In the genomic region with DNA sequence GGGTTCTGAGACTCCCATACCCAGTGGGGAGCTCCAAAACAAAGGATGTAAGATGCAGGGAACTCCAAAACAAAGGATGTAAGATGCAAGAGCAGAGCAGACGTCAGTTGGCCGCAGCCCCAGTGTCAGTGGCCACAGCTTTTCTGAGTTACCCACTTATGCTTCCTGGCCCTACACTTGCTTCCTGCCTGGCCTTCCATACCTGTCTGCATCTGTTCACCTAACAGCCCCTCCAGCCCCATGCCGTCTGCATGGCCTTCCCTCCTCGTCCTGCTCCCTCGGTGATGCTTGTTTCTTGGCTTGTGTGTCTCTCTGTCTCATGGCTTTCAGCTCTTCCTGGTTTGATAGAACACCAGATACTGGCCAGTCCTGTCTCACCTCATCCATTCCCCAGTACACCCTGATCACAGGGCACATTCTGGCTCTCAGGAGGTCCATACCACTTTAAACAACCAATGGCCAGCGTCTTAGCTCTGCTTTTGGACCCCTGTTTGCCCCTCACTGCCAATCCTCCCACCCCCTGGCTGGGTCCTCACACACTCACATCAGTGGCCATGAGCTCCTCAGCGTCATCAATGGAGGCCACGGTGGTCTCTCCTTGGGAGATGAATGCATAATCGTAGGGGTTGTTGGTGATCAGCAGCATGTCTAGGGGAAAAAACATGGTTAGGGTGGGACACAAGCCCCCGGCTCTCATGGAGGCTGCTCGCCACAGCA, we compare ENCODE assay signal across 20 cellular contexts. TPM values are rescaled to one million over a fixed set of nuclear protein-coding genes. Genes with fewer than 3 reads are reported as not detected.
"Had no signal": no experiment of that assay in that cellular context is flagged by ENCODE, and none has a peak within 500 bp of the region (broad histone marks: within the 10 kb centered on the region; RNA-seq: fewer than 3 reads in every experiment).

No MANE protein-coding gene starts in this region.

- H3K4me3 Mint-ChIP-seq: activated CD4-positive, alpha-beta T cell treated with anti-CD3 and anti-CD28 coated beads, Interleukin-2, amount 10 ng/mL, durations not matched to agents 7 days and 5 days; activated naive CD4-positive, alpha-beta T cell treated with anti-CD3 and anti-CD28 coated beads, Interleukin-2, amount 10 ng/mL, durations not matched to agents 7 days and 5 days; naive thymus-derived CD4-positive, alpha-beta T cell; T-helper 2 cell treated with Interferon-gamma antibody and Interleukin-4, amounts not matched to agents 5 μg/mL and 100 μg/mL, for 36 hours had no signal

- H3K4me1 Mint-ChIP-seq: naive thymus-derived CD4-positive, alpha-beta T cell had no signal

- H3K27ac ChIP-seq: esophagus muscularis mucosa, thoracic aorta had no signal

- H3K27me3 Mint-ChIP-seq: activated CD4-positive, alpha-beta T cell treated with anti-CD3 and anti-CD28 coated beads, Interleukin-2, amount 10 ng/mL, durations not matched to agents 7 days and 5 days had no signal

- H3K36me3 ChIP-seq: esophagus muscularis mucosa, thoracic aorta had no signal

- H3K27me3 ChIP-seq: esophagus muscularis mucosa had no signal

- H3K9me3 ChIP-seq: esophagus muscularis mucosa, thoracic aorta had no signal

- H3K36me3 Mint-ChIP-seq: activated naive CD4-positive, alpha-beta T cell treated with anti-CD3 and anti-CD28 coated beads, Interleukin-2, amount 10 ng/mL, durations not matched to agents 7 days and 5 days; naive thymus-derived CD4-positive, alpha-beta T cell had no signal

- H3K4me1 ChIP-seq: esophagus muscularis mucosa had no signal

- DNase-seq: activated CD4-positive, alpha-beta T cell treated with anti-CD3 and anti-CD28 coated beads, Interleukin-2, amount 10 ng/mL, durations not matched to agents 7 days and 5 days; activated CD4-positive, CD25-positive, alpha-beta regulatory T cell; activated CD8-positive, alpha-beta memory T cell treated with anti-CD3 and anti-CD28 coated beads for 24 hours; activated naive CD4-positive, alpha-beta T cell treated with anti-CD3 and anti-CD28 coated beads, Interleukin-2, amount 10 ng/mL, durations not matched to agents 7 days and 5 days; activated T-cell treated with anti-CD3 and anti-CD28 coated beads for 4 hours; effector CD4-positive, alpha-beta T cell; naive thymus-derived CD4-positive, alpha-beta T cell; stimulated activated CD4-positive, alpha-beta T cell treated with anti-CD3 and anti-CD28 coated beads, Interleukin-4, amount 100 ng/mL, for 4 hours; stimulated activated CD8-positive, alpha-beta memory T cell treated with anti-CD3 and anti-CD28 coated beads, Interleukin-4, amount 100 ng/mL, for 48 hours; stimulated activated naive CD4-positive, alpha-beta T cell treated with Interleukin-2 at 50 U/mL for 16 hours had no signal

- H3K27ac Mint-ChIP-seq: activated CD4-positive, alpha-beta T cell treated with anti-CD3 and anti-CD28 coated beads, Interleukin-2, amount 10 ng/mL, durations not matched to agents 7 days and 5 days; activated naive CD4-positive, alpha-beta T cell treated with anti-CD3 and anti-CD28 coated beads, Interleukin-2, amount 10 ng/mL, durations not matched to agents 7 days and 5 days; naive thymus-derived CD4-positive, alpha-beta T cell; T-helper 2 cell treated with Interferon-gamma antibody and Interleukin-4, amounts not matched to agents 5 μg/mL and 100 μg/mL, for 36 hours had no signal

- H3K4me3 ChIP-seq: esophagus muscularis mucosa, lung, thoracic aorta had no signal

- H3K9me3 Mint-ChIP-seq: activated CD4-positive, alpha-beta T cell treated with anti-CD3 and anti-CD28 coated beads, Interleukin-2, amount 10 ng/mL, durations not matched to agents 7 days and 5 days; activated naive CD4-positive, alpha-beta T cell treated with anti-CD3 and anti-CD28 coated beads, Interleukin-2, amount 10 ng/mL, durations not matched to agents 7 days and 5 days; T-helper 2 cell treated with Interferon-gamma antibody and Interleukin-4, amounts not matched to agents 5 μg/mL and 100 μg/mL, for 36 hours had no signal

RNA-seq across cellular contexts. Expression of a gene that starts 5.3 kb away (rescaled TPM):
- total RNA-seq: astrocyte; glomerular endothelial cell; mononuclear cell; naive thymus-derived CD4-positive, alpha-beta T cell; pulmonary artery endothelial cell had no signal
- polyA plus RNA-seq: naive thymus-derived CD4-positive, alpha-beta T cell; urinary bladder had no signal

RNA-seq across cellular contexts. Expression of a gene that starts 22.1 kb away (rescaled TPM):
- total RNA-seq: astrocyte, glomerular endothelial cell, mononuclear cell, occipital lobe, pulmonary artery endothelial cell, thoracic aorta had no signal
- polyA plus RNA-seq: naive thymus-derived CD4-positive, alpha-beta T cell; urinary bladder had no signal

RNA-seq across cellular contexts. Expression of a gene that starts 53.3 kb away (rescaled TPM):
- total RNA-seq: activated CD4-positive, alpha-beta T cell treated with anti-CD3 and anti-CD28 coated beads, Interleukin-2, amount 10 ng/mL, durations not matched to agents 7 days and 5 days; astrocyte; glomerular endothelial cell; naive thymus-derived CD4-positive, alpha-beta T cell; pulmonary artery endothelial cell had no signal
- polyA plus RNA-seq: naive thymus-derived CD4-positive, alpha-beta T cell had no signal

RNA-seq across cellular contexts. Expression of a gene that starts 57.6 kb away (rescaled TPM):
- total RNA-seq: activated CD4-positive, alpha-beta T cell treated with anti-CD3 and anti-CD28 coated beads, Interleukin-2, amount 10 ng/mL, durations not matched to agents 7 days and 5 days; astrocyte; esophagus muscularis mucosa; glomerular endothelial cell; lung; mononuclear cell; naive thymus-derived CD4-positive, alpha-beta T cell; occipital lobe; pulmonary artery endothelial cell; thoracic aorta; urinary bladder had no signal
- polyA plus RNA-seq: lung; naive thymus-derived CD4-positive, alpha-beta T cell; urinary bladder had no signal
